Comparison of ENCODE assay signal across 20 cellular contexts in genomic region chr4:788006-788635, GRCh38.
"Had no signal": no experiment of that assay in that cellular context is flagged by ENCODE, and none has a peak within 500 bp of the region (broad histone marks: within the 10 kb centered on the region; RNA-seq: fewer than 3 reads in every experiment).

No MANE protein-coding gene starts in this region.

- H3K36me3 ChIP-seq: tibial artery had no signal

- H3K9me3 ChIP-seq: mucosa of descending colon, tibial artery had no signal

- H3K4me3 ChIP-seq: mucosa of descending colon, tibial artery had no signal

- DNase-seq: activated CD4-positive, alpha-beta T cell treated with anti-CD3 and anti-CD28 coated beads for 1 hour; activated CD4-positive, alpha-beta T cell treated with anti-CD3 and anti-CD28 coated beads, Interleukin-2, amount 50 U/mL, for 1 hour; activated CD8-positive, alpha-beta T cell treated with anti-CD3 and anti-CD28 coated beads, Interleukin-2, amount 10 ng/mL, durations not matched to agents 7 days and 5 days; activated gamma-delta T cell; activated naive CD4-positive, alpha-beta T cell treated with anti-CD3 and anti-CD28 coated beads, Interleukin-2, amount 50 U/mL, for 16 hours; activated naive CD8-positive, alpha-beta T cell treated with anti-CD3 and anti-CD28 coated beads, Interleukin-2, amount 50 U/mL, for 24 hours; anterior cingulate cortex; caudate nucleus; dermis blood vessel endothelial cell; effector memory CD4-positive, alpha-beta T cell; foreskin melanocyte; hippocampal formation; mesenchymal stem cell; mucosa of descending colon; occipital lobe; retina; stimulated activated CD4-positive, alpha-beta T cell treated with anti-CD3 and anti-CD28 coated beads, Interleukin-12 subunit alpha, Interleukin-12 subunit beta, amount 100 ng/mL, for 4 hours; stimulated activated naive CD8-positive, alpha-beta T cell treated with anti-CD3 and anti-CD28 coated beads, Interleukin-15, amount 100 ng/mL, for 72 hours; T-cell; tibial artery had no signal

- H3K27ac ChIP-seq: tibial artery had no signal
